Comparison of ENCODE assay signal across 9 cellular contexts in genomic region chr5:73654171-73654811, GRCh38. TPM values are rescaled to one million over a fixed set of nuclear protein-coding genes. Genes with fewer than 3 reads are reported as not detected.
DNase-seq lines count a peak whose midpoint lies in the region; ATAC-seq and TF ChIP-seq lines count a peak whose summit lies in the region.
"Had no signal": no experiment of that assay in that cellular context is flagged by ENCODE, and none has a peak within 500 bp of the region (broad histone marks: within the 10 kb centered on the region; RNA-seq: fewer than 3 reads in every experiment).

No MANE protein-coding gene starts in this region.

- no peaks in the 10 kb centered on the region for H3K4me1 Mint-ChIP-seq in stimulated activated effector memory CD8-positive, alpha-beta T cell treated with anti-CD3 and anti-CD28 coated beads, Interleukin-12 subunit alpha, Interleukin-12 subunit beta, amount 100 ng/mL, for 72 hours

- no peak for TF ChIP-seq EP300 in sigmoid colon (IDR thresholded peaks at IDR 0.05)

- intact Hi-C loops in sigmoid colon (cut with DNase I), result no loop called here

- no peak overlapping the region for H3K4me3 Mint-ChIP-seq in stimulated activated effector memory CD8-positive, alpha-beta T cell treated with anti-CD3 and anti-CD28 coated beads, Interleukin-12 subunit alpha, Interleukin-12 subunit beta, amount 100 ng/mL, for 72 hours

- no peaks in the 10 kb centered on the region for H3K36me3 Mint-ChIP-seq in stimulated activated effector memory CD8-positive, alpha-beta T cell treated with anti-CD3 and anti-CD28 coated beads, Interleukin-12 subunit alpha, Interleukin-12 subunit beta, amount 100 ng/mL, for 72 hours

- H3K9me3 ChIP-seq in sigmoid colon, result no peaks in the 10 kb centered on the region

- WGBS in sigmoid colon, 2 donors, result 43% methylated on average over 3 of the region's 3 CpGs

- DNase-seq in GM20000 (ENCODE audit: low spot score) (peak; percentile 23), coronary artery (ENCODE audit: low spot score) (no peak), sigmoid colon (no peak), NCI-H526 (lab: John Stamatoyannopoulos, UW) (no peak)
- DNase-seq in stimulated activated effector memory CD8-positive, alpha-beta T cell treated with anti-CD3 and anti-CD28 coated beads, Interleukin-12 subunit alpha, Interleukin-12 subunit beta, amount 100 ng/mL, for 72 hours (ENCODE audit: low spot score in 2 of 2), result no peak
- DNase-seq in stimulated activated naive CD8-positive, alpha-beta T cell treated with anti-CD3 and anti-CD28 coated beads, Interleukin-15, Interleukin-2, amounts not matched to agents 100 U/mL and 50 U/mL, for 24 hours, result no peak
- DNase-seq: NCI-H1930 had no signal

- no peak overlapping the region for H3K27ac Mint-ChIP-seq in stimulated activated effector memory CD8-positive, alpha-beta T cell treated with anti-CD3 and anti-CD28 coated beads, Interleukin-12 subunit alpha, Interleukin-12 subunit beta, amount 100 ng/mL, for 72 hours

- TF ChIP-seq POLR2A in sigmoid colon (IDR thresholded peaks at IDR 0.05), result no peak

- H3K4me3 ChIP-seq in coronary artery, result no peak overlapping the region
- H3K4me3 ChIP-seq in sigmoid colon, result no peak overlapping the region

- no peak for TF ChIP-seq CTCF in GM20000 (IDR thresholded peaks at IDR 0.05; ENCODE audit: extremely low read depth, missing control alignments)
- no peak for TF ChIP-seq CTCF in coronary artery (IDR thresholded peaks at IDR 0.05)
- no peak for TF ChIP-seq CTCF in sigmoid colon (IDR thresholded peaks at IDR 0.05)

- H3K27ac ChIP-seq in coronary artery, result peak overlapping the region; percentile 16 to 66
- H3K27ac ChIP-seq in sigmoid colon, result no peak overlapping the region

- no peaks in the 10 kb centered on the region for H3K27me3 ChIP-seq in sigmoid colon

- ATAC-seq in HG03442 (IDR thresholded peaks at IDR 0.05; ENCODE audit: unreplicated experiment) (peak; percentile 67), HG02970 (IDR thresholded peaks at IDR 0.05; ENCODE audit: low FRiP score, unreplicated experiment) (no peak)
- peak; percentile 36 for ATAC-seq in stimulated activated effector memory CD8-positive, alpha-beta T cell treated with anti-CD3 and anti-CD28 coated beads, Interleukin-12 subunit alpha, Interleukin-12 subunit beta, amount 100 ng/mL, for 72 hours
- no peak for ATAC-seq in stimulated activated naive CD8-positive, alpha-beta T cell treated with anti-CD3 and anti-CD28 coated beads, Interleukin-15, Interleukin-2, amounts not matched to agents 100 U/mL and 50 U/mL, for 24 hours

- H3K36me3 ChIP-seq in sigmoid colon, result no peaks in the 10 kb centered on the region

- no peaks in the 10 kb centered on the region for H3K4me1 ChIP-seq in sigmoid colon

- H3K9me3 Mint-ChIP-seq in stimulated activated effector memory CD8-positive, alpha-beta T cell treated with anti-CD3 and anti-CD28 coated beads, Interleukin-12 subunit alpha, Interleukin-12 subunit beta, amount 100 ng/mL, for 72 hours, result no peaks in the 10 kb centered on the region

RNA-seq across cellular contexts. Expression of gene ARHGEF28, which starts 28.3 kb away (rescaled TPM):
- 1 to 10 TPM; 3.7 to 6.9 (median 5.7) TPM for total RNA-seq in sigmoid colon
- 1 to 10 TPM; 3.0 to 3.4 (median 3.0) TPM for polyA plus RNA-seq in sigmoid colon

Comparison
In these comparisons a context has a peak if more than half of its experiments do, and no peak if none do; other contexts are left out.
1. ATAC-seq: peak in HG03442 (single experiment) and stimulated activated effector memory CD8-positive, alpha-beta T cell treated with anti-CD3 and anti-CD28 coated beads, Interleukin-12 subunit alpha, Interleukin-12 subunit beta, amount 100 ng/mL, for 72 hours (single experiment); none in stimulated activated naive CD8-positive, alpha-beta T cell treated with anti-CD3 and anti-CD28 coated beads, Interleukin-15, Interleukin-2, amounts not matched to agents 100 U/mL and 50 U/mL, for 24 hours (single experiment) and HG02970 (single experiment).
2. H3K27ac ChIP-seq: peak in coronary artery (2 of 2); none in sigmoid colon (0 of 4).